Comparison of ENCODE assay signal across 1 cellular context in the genomic region with DNA sequence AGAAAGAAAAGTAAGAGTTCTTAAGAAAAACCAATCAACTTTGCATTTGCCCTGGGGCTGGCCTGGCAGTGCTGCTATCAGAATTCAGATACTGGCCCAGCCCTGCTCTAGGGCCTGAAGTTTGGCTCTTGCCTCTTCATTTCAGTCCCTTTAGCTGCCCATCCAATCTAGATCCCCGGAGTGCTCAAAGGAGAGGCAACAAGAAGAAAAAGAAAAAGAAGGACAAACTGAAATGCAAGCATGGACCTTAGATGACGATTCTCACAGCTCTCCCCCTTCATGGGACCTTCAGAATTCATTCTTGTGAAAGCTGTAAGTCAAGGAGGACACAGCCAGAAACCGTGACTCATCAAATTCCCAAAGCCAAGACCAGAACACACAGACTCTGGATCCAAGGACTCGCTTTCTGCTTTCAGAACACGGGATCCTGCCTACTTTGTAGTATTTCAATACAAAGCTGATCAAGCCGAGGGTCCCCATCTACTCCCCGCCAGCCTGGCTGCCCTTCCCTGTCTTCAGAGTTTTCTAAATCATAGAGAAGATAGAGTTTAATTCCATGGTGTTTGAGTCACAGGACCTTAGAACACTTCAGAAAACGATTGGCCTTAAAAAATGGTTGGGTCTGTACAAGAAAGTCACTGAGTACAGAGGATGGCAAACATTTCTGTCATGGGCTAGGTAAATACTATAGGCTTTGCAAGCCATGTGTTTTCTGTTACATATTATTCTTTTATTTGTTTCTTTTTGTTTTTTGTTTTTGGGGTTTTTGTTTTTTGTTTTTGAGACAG.
TF ChIP-seq lines count a peak whose summit lies in the region.

No MANE protein-coding gene starts in this region.

TF ChIP-seq in K562, 482 proteins besides CTCF, POLR2A, EP300 and RAD21 (continued from another document and continues in another):
- TF ChIP-seq ZBTB17 (CRISPR knock-in tag; IDR thresholded peaks at IDR 0.05), result peak; percentile 56; the same call in 1 of the 2 replicates
- TF ChIP-seq CBFA2T3 (IDR thresholded peaks at IDR 0.05), result 0 out of 2 replicates have a peak, but pooled peaks have one; percentile 5
- no peak for TF ChIP-seq RNF2 (IDR thresholded peaks at IDR 0.05)
- TF ChIP-seq NBN (IDR thresholded peaks at IDR 0.05; ENCODE audit: low read depth), result no peak
- TF ChIP-seq ZNF316 (IDR thresholded peaks at IDR 0.05), result peak; percentile 98
- TF ChIP-seq KLF6 (CRISPR knock-in tag; IDR thresholded peaks at IDR 0.05; ENCODE audit: borderline replicate concordance), result 0 out of 2 replicates have a peak, but pooled peaks have one; percentile 34
- TF ChIP-seq HNRNPUL1 (IDR thresholded peaks at IDR 0.05; ENCODE audit: low read length), result no peak
- TF ChIP-seq, protein P1, sequence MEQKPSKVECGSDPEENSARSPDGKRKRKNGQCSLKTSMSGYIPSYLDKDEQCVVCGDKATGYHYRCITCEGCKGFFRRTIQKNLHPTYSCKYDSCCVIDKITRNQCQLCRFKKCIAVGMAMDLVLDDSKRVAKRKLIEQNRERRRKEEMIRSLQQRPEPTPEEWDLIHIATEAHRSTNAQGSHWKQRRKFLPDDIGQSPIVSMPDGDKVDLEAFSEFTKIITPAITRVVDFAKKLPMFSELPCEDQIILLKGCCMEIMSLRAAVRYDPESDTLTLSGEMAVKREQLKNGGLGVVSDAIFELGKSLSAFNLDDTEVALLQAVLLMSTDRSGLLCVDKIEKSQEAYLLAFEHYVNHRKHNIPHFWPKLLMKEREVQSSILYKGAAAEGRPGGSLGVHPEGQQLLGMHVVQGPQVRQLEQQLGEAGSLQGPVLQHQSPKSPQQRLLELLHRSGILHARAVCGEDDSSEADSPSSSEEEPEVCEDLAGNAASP (IDR thresholded peaks at IDR 0.05), result no peak
- TF ChIP-seq ZEB2 (IDR thresholded peaks at IDR 0.05), result 0 out of 2 replicates have a peak, but pooled peaks have one; percentile 8
- TF ChIP-seq NFE2L1 (tag; IDR thresholded peaks at IDR 0.05; ENCODE audit: borderline replicate concordance, low read depth), result peak; percentile 98
- TF ChIP-seq, protein P2, sequence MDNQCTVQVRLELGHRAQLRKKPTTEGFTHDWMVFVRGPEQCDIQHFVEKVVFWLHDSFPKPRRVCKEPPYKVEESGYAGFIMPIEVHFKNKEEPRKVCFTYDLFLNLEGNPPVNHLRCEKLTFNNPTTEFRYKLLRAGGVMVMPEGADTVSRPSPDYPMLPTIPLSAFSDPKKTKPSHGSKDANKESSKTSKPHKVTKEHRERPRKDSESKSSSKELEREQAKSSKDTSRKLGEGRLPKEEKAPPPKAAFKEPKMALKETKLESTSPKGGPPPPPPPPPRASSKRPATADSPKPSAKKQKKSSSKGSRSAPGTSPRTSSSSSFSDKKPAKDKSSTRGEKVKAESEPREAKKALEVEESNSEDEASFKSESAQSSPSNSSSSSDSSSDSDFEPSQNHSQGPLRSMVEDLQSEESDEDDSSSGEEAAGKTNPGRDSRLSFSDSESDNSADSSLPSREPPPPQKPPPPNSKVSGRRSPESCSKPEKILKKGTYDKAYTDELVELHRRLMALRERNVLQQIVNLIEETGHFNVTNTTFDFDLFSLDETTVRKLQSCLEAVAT (IDR thresholded peaks at IDR 0.05), result peak in 1 of 2 experiments; percentile 12; a peak in 1 of 4 replicates
- peak; percentile 25; the same call in 1 of the 2 replicates for TF ChIP-seq EHMT2 (IDR thresholded peaks at IDR 0.05)
- peak; percentile 32 for TF ChIP-seq NUFIP1 (IDR thresholded peaks at IDR 0.05; ENCODE audit: partially characterized antibody)
- 0 out of 2 replicates have a peak, but pooled peaks have one; percentile 37 for TF ChIP-seq ZNF766 (CRISPR knock-in tag; conservative IDR thresholded peaks at IDR 0.05)
- TF ChIP-seq, protein P3, sequence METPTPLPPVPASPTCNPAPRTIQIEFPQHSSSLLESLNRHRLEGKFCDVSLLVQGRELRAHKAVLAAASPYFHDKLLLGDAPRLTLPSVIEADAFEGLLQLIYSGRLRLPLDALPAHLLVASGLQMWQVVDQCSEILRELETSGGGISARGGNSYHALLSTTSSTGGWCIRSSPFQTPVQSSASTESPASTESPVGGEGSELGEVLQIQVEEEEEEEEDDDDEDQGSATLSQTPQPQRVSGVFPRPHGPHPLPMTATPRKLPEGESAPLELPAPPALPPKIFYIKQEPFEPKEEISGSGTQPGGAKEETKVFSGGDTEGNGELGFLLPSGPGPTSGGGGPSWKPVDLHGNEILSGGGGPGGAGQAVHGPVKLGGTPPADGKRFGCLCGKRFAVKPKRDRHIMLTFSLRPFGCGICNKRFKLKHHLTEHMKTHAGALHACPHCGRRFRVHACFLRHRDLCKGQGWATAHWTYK (CRISPR knock-in tag; IDR thresholded peaks at IDR 0.05), result 0 out of 2 replicates have a peak, but pooled peaks have one; percentile 34
- TF ChIP-seq JUN (IDR thresholded peaks at IDR 0.05; ENCODE audit: borderline replicate concordance, low read depth, low read length), result 0 out of 2 replicates have a peak, but pooled peaks have one; percentile 14
- no peak for TF ChIP-seq JUN (CRISPR knock-in tag; IDR thresholded peaks at IDR 0.05; ENCODE audit: borderline replicate concordance)
- TF ChIP-seq ZFP36 (IDR thresholded peaks at IDR 0.05; ENCODE audit: low read depth, low read length, partially characterized antibody), result peak; percentile 24
- TF ChIP-seq, protein P4, sequence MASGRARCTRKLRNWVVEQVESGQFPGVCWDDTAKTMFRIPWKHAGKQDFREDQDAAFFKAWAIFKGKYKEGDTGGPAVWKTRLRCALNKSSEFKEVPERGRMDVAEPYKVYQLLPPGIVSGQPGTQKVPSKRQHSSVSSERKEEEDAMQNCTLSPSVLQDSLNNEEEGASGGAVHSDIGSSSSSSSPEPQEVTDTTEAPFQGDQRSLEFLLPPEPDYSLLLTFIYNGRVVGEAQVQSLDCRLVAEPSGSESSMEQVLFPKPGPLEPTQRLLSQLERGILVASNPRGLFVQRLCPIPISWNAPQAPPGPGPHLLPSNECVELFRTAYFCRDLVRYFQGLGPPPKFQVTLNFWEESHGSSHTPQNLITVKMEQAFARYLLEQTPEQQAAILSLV (tag; IDR thresholded peaks at IDR 0.05), result 0 out of 2 replicates have a peak, but pooled peaks have one; percentile 21
- peak; percentile 23; the same call in 1 of the 2 replicates for TF ChIP-seq L3MBTL2 (IDR thresholded peaks at IDR 0.05)
- TF ChIP-seq GTF2A2 (tag; IDR thresholded peaks at IDR 0.05), result 0 out of 2 replicates have a peak, but pooled peaks have one; percentile 12
- TF ChIP-seq SREBF1 (IDR thresholded peaks at IDR 0.05; ENCODE audit: borderline replicate concordance, low read depth, low read length), result no peak
- TF ChIP-seq NFE2 (IDR thresholded peaks at IDR 0.05; ENCODE audit: low read depth), result peak; percentile 95
- peak; percentile 63 for TF ChIP-seq DMBX1 (CRISPR knock-in tag; IDR thresholded peaks at IDR 0.05; ENCODE audit: borderline replicate concordance)
- TF ChIP-seq MTA3 (IDR thresholded peaks at IDR 0.05; ENCODE audit: borderline replicate concordance), result peak; percentile 68; the same call in 1 of the 2 replicates
- peak; percentile 6; the same call in 1 of the 2 replicates for TF ChIP-seq PYGO2 (tag; IDR thresholded peaks at IDR 0.05)
- TF ChIP-seq YY1 (IDR thresholded peaks at IDR 0.05; ENCODE audit: borderline replicate concordance in 1 of 3, control insufficient read depth in 1 of 3, extremely low read depth in 1 of 3, insufficient read depth in 3 of 3, insufficient read length in 1 of 3, insufficient replicate concordance in 2 of 3, low read depth in 1 of 3, low read length in 2 of 3), result peak in 1 of 3 experiments; percentile 23
- TF ChIP-seq, protein P5, sequence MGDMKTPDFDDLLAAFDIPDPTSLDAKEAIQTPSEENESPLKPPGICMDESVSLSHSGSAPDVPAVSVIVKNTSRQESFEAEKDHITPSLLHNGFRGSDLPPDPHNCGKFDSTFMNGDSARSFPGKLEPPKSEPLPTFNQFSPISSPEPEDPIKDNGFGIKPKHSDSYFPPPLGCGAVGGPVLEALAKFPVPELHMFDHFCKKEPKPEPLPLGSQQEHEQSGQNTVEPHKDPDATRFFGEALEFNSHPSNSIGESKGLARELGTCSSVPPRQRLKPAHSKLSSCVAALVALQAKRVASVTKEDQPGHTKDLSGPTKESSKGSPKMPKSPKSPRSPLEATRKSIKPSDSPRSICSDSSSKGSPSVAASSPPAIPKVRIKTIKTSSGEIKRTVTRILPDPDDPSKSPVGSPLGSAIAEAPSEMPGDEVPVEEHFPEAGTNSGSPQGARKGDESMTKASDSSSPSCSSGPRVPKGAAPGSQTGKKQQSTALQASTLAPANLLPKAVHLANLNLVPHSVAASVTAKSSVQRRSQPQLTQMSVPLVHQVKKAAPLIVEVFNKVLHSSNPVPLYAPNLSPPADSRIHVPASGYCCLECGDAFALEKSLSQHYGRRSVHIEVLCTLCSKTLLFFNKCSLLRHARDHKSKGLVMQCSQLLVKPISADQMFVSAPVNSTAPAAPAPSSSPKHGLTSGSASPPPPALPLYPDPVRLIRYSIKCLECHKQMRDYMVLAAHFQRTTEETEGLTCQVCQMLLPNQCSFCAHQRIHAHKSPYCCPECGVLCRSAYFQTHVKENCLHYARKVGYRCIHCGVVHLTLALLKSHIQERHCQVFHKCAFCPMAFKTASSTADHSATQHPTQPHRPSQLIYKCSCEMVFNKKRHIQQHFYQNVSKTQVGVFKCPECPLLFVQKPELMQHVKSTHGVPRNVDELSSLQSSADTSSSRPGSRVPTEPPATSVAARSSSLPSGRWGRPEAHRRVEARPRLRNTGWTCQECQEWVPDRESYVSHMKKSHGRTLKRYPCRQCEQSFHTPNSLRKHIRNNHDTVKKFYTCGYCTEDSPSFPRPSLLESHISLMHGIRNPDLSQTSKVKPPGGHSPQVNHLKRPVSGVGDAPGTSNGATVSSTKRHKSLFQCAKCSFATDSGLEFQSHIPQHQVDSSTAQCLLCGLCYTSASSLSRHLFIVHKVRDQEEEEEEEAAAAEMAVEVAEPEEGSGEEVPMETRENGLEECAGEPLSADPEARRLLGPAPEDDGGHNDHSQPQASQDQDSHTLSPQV (IDR thresholded peaks at IDR 0.05), result peak; percentile 90
- TF ChIP-seq FOXJ3 (CRISPR knock-in tag; IDR thresholded peaks at IDR 0.05), result no peak
- 0 out of 2 replicates have a peak, but pooled peaks have one; percentile 25 for TF ChIP-seq GATAD2B (IDR thresholded peaks at IDR 0.05; ENCODE audit: borderline replicate concordance)
- TF ChIP-seq, protein P6, sequence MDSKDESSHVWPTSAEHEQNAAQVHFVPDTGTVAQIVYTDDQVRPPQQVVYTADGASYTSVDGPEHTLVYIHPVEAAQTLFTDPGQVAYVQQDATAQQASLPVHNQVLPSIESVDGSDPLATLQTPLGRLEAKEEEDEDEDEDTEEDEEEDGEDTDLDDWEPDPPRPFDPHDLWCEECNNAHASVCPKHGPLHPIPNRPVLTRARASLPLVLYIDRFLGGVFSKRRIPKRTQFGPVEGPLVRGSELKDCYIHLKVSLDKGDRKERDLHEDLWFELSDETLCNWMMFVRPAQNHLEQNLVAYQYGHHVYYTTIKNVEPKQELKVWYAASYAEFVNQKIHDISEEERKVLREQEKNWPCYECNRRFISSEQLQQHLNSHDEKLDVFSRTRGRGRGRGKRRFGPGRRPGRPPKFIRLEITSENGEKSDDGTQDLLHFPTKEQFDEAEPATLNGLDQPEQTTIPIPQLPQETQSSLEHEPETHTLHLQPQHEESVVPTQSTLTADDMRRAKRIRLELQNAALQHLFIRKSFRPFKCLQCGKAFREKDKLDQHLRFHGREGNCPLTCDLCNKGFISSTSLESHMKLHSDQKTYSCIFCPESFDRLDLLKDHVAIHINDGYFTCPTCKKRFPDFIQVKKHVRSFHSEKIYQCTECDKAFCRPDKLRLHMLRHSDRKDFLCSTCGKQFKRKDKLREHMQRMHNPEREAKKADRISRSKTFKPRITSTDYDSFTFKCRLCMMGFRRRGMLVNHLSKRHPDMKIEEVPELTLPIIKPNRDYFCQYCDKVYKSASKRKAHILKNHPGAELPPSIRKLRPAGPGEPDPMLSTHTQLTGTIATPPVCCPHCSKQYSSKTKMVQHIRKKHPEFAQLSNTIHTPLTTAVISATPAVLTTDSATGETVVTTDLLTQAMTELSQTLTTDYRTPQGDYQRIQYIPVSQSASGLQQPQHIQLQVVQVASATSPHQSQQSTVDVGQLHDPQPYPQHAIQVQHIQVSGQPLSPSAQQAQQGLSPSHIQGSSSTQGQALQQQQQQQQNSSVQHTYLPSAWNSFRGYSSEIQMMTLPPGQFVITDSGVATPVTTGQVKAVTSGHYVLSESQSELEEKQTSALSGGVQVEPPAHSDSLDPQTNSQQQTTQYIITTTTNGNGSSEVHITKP (IDR thresholded peaks at IDR 0.05; ENCODE audit: partially characterized antibody), result peak; percentile 70
- peak; percentile 55; the same call in 1 of the 2 replicates for TF ChIP-seq NFRKB (IDR thresholded peaks at IDR 0.05; ENCODE audit: low read depth)
- peak; percentile 72 for TF ChIP-seq ARID1B (IDR thresholded peaks at IDR 0.05)
- TF ChIP-seq, protein P7, sequence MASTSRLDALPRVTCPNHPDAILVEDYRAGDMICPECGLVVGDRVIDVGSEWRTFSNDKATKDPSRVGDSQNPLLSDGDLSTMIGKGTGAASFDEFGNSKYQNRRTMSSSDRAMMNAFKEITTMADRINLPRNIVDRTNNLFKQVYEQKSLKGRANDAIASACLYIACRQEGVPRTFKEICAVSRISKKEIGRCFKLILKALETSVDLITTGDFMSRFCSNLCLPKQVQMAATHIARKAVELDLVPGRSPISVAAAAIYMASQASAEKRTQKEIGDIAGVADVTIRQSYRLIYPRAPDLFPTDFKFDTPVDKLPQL (IDR thresholded peaks at IDR 0.05; ENCODE audit: extremely low read depth, insufficient read length), result no peak
- no peak; the same call in 1 of the 2 replicates for TF ChIP-seq ATF7 (IDR thresholded peaks at IDR 0.05)
- TF ChIP-seq KAT2B (IDR thresholded peaks at IDR 0.05; ENCODE audit: low read depth, low read length), result no peak
- TF ChIP-seq FOSL1 (tag; conservative IDR thresholded peaks at IDR 0.05), result peak; percentile 61; the same call in 1 of the 2 replicates
- peak in 1 of 2 experiments; percentile 75; a peak in 2 of 4 replicates for TF ChIP-seq TEAD1 (CRISPR knock-in tag; IDR thresholded peaks at IDR 0.05)
- peak; percentile 85 for TF ChIP-seq SMARCA4 (IDR thresholded peaks at IDR 0.05)
- no peak for TF ChIP-seq NR2C2 (CRISPR knock-in tag; IDR thresholded peaks at IDR 0.05)
- peak; percentile 25 for TF ChIP-seq NR2C2 (tag; IDR thresholded peaks at IDR 0.05)
